17 cellular contexts compared by ENCODE assay signal in the genomic region with DNA sequence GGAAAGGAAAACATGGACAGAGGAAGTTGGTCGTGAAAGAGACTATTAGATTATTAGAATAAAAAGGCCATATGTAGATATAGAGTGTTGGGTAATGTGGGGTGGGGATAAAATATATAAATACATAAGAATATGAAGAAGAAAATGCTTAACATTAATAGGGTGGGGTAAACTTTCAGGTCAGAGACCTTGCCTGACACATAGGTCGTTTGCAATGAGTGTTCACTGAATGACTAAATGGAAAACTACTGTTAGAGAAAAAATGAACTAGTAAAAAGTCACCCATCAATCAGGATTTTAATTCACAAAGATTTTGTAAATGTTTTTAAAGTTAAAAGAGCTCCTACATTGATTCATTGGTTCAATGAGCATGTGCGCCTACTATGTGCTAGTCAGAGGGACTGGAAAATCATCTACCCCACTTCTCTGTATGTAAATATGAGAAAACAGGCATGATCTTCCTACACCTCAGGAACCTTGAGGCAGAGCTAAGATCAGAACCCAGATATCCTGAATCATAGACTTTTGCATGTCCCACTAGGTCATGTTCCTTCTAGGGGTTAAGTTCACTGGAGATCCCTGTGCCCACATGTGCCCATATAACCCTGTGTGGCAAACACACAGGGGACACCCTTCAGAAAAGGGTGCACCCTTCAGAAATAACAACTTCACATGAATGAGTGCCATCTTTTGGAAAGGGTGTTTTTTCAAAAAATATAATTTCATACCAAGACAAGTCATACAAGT. TPM values are rescaled to one million over a fixed set of nuclear protein-coding genes. Genes with fewer than 3 reads are reported as not detected.
A peak's percentile ranks its signal among the peaks of the same experiment; 100 is the strongest.
DNase-seq lines count a peak whose midpoint lies in the region; ATAC-seq, FAIRE-seq and TF ChIP-seq lines count a peak whose summit lies in the region.
"Had no signal": no experiment of that assay in that cellular context is flagged by ENCODE, and none has a peak within 500 bp of the region (broad histone marks: within the 10 kb centered on the region; RNA-seq: fewer than 3 reads in every experiment).

No MANE protein-coding gene starts in this region.

- H3K14ac ChIP-seq in H1 (ENCODE audit: insufficient read length): no peak overlapping the region

- no peak overlapping the region for H2AK5ac ChIP-seq in H1 (ENCODE audit: low read depth, low read length)

- H4K91ac ChIP-seq in H1 (replicated peaks; ENCODE audit: insufficient read length, low read length): no peak overlapping the region

- H3K56ac ChIP-seq in H1 (replicated peaks; ENCODE audit: insufficient read length, low read depth, low read length): no peak overlapping the region

- no peaks in the 10 kb centered on the region for H3K9me3 Mint-ChIP-seq in activated CD4-positive, alpha-beta T cell treated with anti-CD3 and anti-CD28 coated beads for 36 hours (ENCODE audit: low read depth)

- CTCF ChIA-PET in activated CD4-positive, alpha-beta T cell treated with anti-CD3 and anti-CD28 coated beads for 36 hours (lab: Charles Lee): interaction anchor here (1.7 kb wide), 1 partner anchor 11 kb away, joined by 3 read pairs; no protein-coding TSS in a partner anchor
- CTCF ChIA-PET in H1 (lab: Charles Lee; ENCODE audit: partially characterized antibody): interaction anchor here (1.9 kb wide), 1 partner anchor 10 kb away, joined by 5 read pairs; no protein-coding TSS in a partner anchor

- H4K8ac ChIP-seq in H1 (ENCODE audit: extremely low read depth, insufficient read depth, low read length): no peak overlapping the region

- intact Hi-C loops in activated CD4-positive, alpha-beta T cell treated with anti-CD3 and anti-CD28 coated beads for 36 hours (cut with DNase I, micrococcal nuclease): no loop called here

- no peaks in the 10 kb centered on the region for H3K79me2 ChIP-seq in H1 (ENCODE audit: control insufficient read depth in 1 of 2, insufficient read depth in 2 of 2, low read length in 2 of 2)
- H3K79me2 ChIP-seq in osteoblast (ENCODE audit: insufficient read depth, low read length): no peaks in the 10 kb centered on the region

- peak overlapping the region; percentile 62; the same call in 1 of the 2 replicates for H2AFZ ChIP-seq in H1 (ENCODE audit: low read length)
- H2AFZ ChIP-seq in osteoblast (ENCODE audit: low read length): peak overlapping the region; percentile 30

- TF ChIP-seq POLR2A in H1 (IDR thresholded peaks at IDR 0.05; ENCODE audit: control extremely low read depth in 1 of 2, low read depth in 2 of 2, low read length in 2 of 2): no peak

- H4K20me1 ChIP-seq in H1 (replicated peaks in 1 of 2; ENCODE audit: control insufficient read depth in 1 of 2, insufficient read depth in 2 of 2, low read length in 2 of 2) (no peaks in the 10 kb centered on the region), osteoblast (ENCODE audit: insufficient read depth, low read length) (no peaks in the 10 kb centered on the region)

- DNase-seq in activated CD4-positive, alpha-beta T cell treated with anti-CD3 and anti-CD28 coated beads for 36 hours: no peak
- no peak for DNase-seq in activated CD4-positive, alpha-beta T cell treated with anti-CD3 and anti-CD28 coated beads, Interleukin-2, amount 50 U/mL, for 1 hour
- DNase-seq in HCEC 1CT (peak; percentile 13), H1 (ENCODE audit: low read depth in 1 of 2, low spot score in 2 of 2) (no peak), osteoblast (ENCODE audit: insufficient read length, low spot score, missing footprints) (no peak), NCI-H2227 treated with DMSO at 0.1 percent for 48 hours (lab: John Stamatoyannopoulos, UW) (no peak)
- no peak for DNase-seq in effector CD8-positive, alpha-beta T cell (lab: John Stamatoyannopoulos, UW)
- DNase-seq: AML-193, DMS79 treated with DMSO at 0.1 percent for 48 hours, H7, Karpas-422, NCI-H1092, NCI-H2081, Peyer's patch had no signal

- no peak overlapping the region for H3K27ac ChIP-seq in H1 (ENCODE audit: low read depth, low read length)
- H3K27ac ChIP-seq in osteoblast (ENCODE audit: low read depth, low read length): no peak overlapping the region
- H3K27ac ChIP-seq: 22Rv1, C4-2B, Peyer's patch had no signal

- no peak for TF ChIP-seq CTCF in H1 (IDR thresholded peaks at IDR 0.05; ENCODE audit: control extremely low read depth in 1 of 3, insufficient read depth in 1 of 3, low read depth in 1 of 3, low read length in 3 of 3)
- TF ChIP-seq CTCF in osteoblast (IDR thresholded peaks at IDR 0.05; ENCODE audit: extremely low read depth, low read depth, low read length): no peak

- FAIRE-seq in H1 (lab: Jason Lieb, UNC): no peak

- POLR2A ChIA-PET in activated CD4-positive, alpha-beta T cell treated with anti-CD3 and anti-CD28 coated beads for 36 hours (lab: Charles Lee): no interaction called here
- POLR2A ChIA-PET in H1 (lab: Charles Lee; ENCODE audit: partially characterized antibody): no interaction called here

- no peak overlapping the region for H2BK5ac ChIP-seq in H1 (ENCODE audit: low read depth, low read length)

- WGBS in H1 (ENCODE audit: extremely low coverage in 1 of 2, insufficient coverage in 1 of 2, insufficient read length in 1 of 2, insufficient replicate concordance in 2 of 2, low coverage in 1 of 2, low lambda C conversion rate in 2 of 2, missing lambda C conversion rate in 1 of 2), 2 experiments: 81% methylated on average over 3 of the region's 3 CpGs; no CpG with 5 or more reads in 1 of the 2 experiments

- H3K27me3 ChIP-seq in H1 (replicated peaks in 1 of 4; ENCODE audit: control insufficient read depth in 3 of 4, extremely low read depth in 1 of 4, insufficient read depth in 3 of 4, low read length in 3 of 4): no peaks in the 10 kb centered on the region
- no peaks in the 10 kb centered on the region for H3K27me3 ChIP-seq in osteoblast (ENCODE audit: insufficient read depth, low read length)
- H3K27me3 ChIP-seq: Peyer's patch had no signal

- no peak overlapping the region for H2BK120ac ChIP-seq in H1 (replicated peaks; ENCODE audit: low read depth, low read length)

- H3K36me3 Mint-ChIP-seq in activated CD4-positive, alpha-beta T cell treated with anti-CD3 and anti-CD28 coated beads for 36 hours (ENCODE audit: low read depth): no peaks in the 10 kb centered on the region

- no peak overlapping the region for H3K23ac ChIP-seq in H1 (ENCODE audit: insufficient read length)

- no peak overlapping the region for H2BK15ac ChIP-seq in H1 (ENCODE audit: low read length)

- H3K4ac ChIP-seq in H1 (replicated peaks; ENCODE audit: insufficient read length, low read depth, low read length): no peak overlapping the region

- no peaks in the 10 kb centered on the region for H3K79me1 ChIP-seq in H1 (ENCODE audit: low read depth, low read length)

- no peak overlapping the region for H3K9ac ChIP-seq in H1 (replicated peaks in 1 of 4; ENCODE audit: extremely low read depth in 1 of 4, low read depth in 3 of 4, low read length in 3 of 4)

- H3K18ac ChIP-seq in H1 (ENCODE audit: extremely low read depth, low read length): no peak overlapping the region

- H3K4me2 ChIP-seq in H1 (ENCODE audit: insufficient read depth in 1 of 2, low read depth in 2 of 2, low read length in 2 of 2) (no peak overlapping the region), osteoblast (ENCODE audit: insufficient read depth, low read length) (no peak overlapping the region)

- H2BK12ac ChIP-seq in H1 (ENCODE audit: low read depth, low read length): no peak overlapping the region

- H3K4me3 Mint-ChIP-seq in activated CD4-positive, alpha-beta T cell treated with anti-CD3 and anti-CD28 coated beads for 36 hours: no peak overlapping the region

- no peak overlapping the region for H3K27ac Mint-ChIP-seq in activated CD4-positive, alpha-beta T cell treated with anti-CD3 and anti-CD28 coated beads for 36 hours

- no peak for TF ChIP-seq RAD21 in H1 (IDR thresholded peaks at IDR 0.05 in 1 of 2, conservative IDR thresholded peaks at IDR 0.05 in 1 of 2; ENCODE audit: low read depth in 2 of 2, low read length in 2 of 2)

- H3K4me1 ChIP-seq in H1 (replicated peaks in 1 of 4; ENCODE audit: control insufficient read depth in 3 of 4, insufficient read depth in 4 of 4, low read length in 3 of 4) (no peaks in the 10 kb centered on the region; a peak in 1 of 7 replicates), osteoblast (ENCODE audit: insufficient read depth, low read length) (no peaks in the 10 kb centered on the region)
- H3K4me1 ChIP-seq: Peyer's patch had no signal

- no peaks in the 10 kb centered on the region for H3K23me2 ChIP-seq in H1 (ENCODE audit: low read depth, low read length)

- H3K9me3 ChIP-seq in H1 (ENCODE audit: insufficient read depth in 2 of 2, low read depth in 1 of 2, low read length in 1 of 2) (no peaks in the 10 kb centered on the region), osteoblast (ENCODE audit: low read depth, low read length) (no peaks in the 10 kb centered on the region)
- H3K9me3 ChIP-seq: Peyer's patch had no signal

- H3K36me3 ChIP-seq in H1 (ENCODE audit: control insufficient read depth in 2 of 4, insufficient read depth in 4 of 4, low read length in 3 of 4) (no peaks in the 10 kb centered on the region), osteoblast (ENCODE audit: insufficient read depth, low read length) (no peaks in the 10 kb centered on the region)
- H3K36me3 ChIP-seq: Peyer's patch had no signal

- TF ChIP-seq EP300 in H1 (IDR thresholded peaks at IDR 0.05; ENCODE audit: borderline replicate concordance in 1 of 2, low read depth in 2 of 2, low read length in 2 of 2): no peak

- H4K5ac ChIP-seq in H1 (ENCODE audit: insufficient read length, low read depth, low read length): no peak overlapping the region

- H2BK20ac ChIP-seq in H1 (ENCODE audit: low read length): no peak overlapping the region

- H3K27me3 Mint-ChIP-seq in activated CD4-positive, alpha-beta T cell treated with anti-CD3 and anti-CD28 coated beads for 36 hours: no peaks in the 10 kb centered on the region

- ATAC-seq in activated CD4-positive, alpha-beta T cell treated with anti-CD3 and anti-CD28 coated beads for 36 hours: peak; percentile 61
- ATAC-seq in esophagus mucosa: no peak

- peaks cover 6% of the 10 kb centered on the region for H3K4me1 Mint-ChIP-seq in activated CD4-positive, alpha-beta T cell treated with anti-CD3 and anti-CD28 coated beads for 36 hours

- H3K4me3 ChIP-seq in H1 (ENCODE audit: extremely low read depth in 1 of 4, insufficient read depth in 2 of 4, low read depth in 3 of 4, low read length in 4 of 4) (no peak overlapping the region), osteoblast (ENCODE audit: insufficient read depth, low read length) (no peak overlapping the region)
- H3K4me3 ChIP-seq: Peyer's patch had no signal

RNA-seq across cellular contexts. Expression of a gene that starts 24.6 kb away (rescaled TPM):
- 10 to 100 TPM; 20.1 to 29.2 TPM for total RNA-seq in activated CD4-positive, alpha-beta T cell treated with anti-CD3 and anti-CD28 coated beads for 36 hours
- total RNA-seq in H1 (2021; fragmentation: NEBNext Ultra II Directional; extraction: Animal tissue kit (Norgen Biotek cat#: 25700)): 11.8 and 12.1 TPM in 2 replicates
- polyA plus RNA-seq in H1 (2011; rRNA removed): 6.1 and 6.6 TPM in 2 replicates
- 3.1 TPM for polyA plus RNA-seq in H1 (2011; cell fraction: cytosol; rRNA removed)
- polyA plus RNA-seq in H1 (2011; cell fraction: nucleus; rRNA removed): 10.6 TPM
- polyA plus RNA-seq in H1 (2012, experiment 1 of 2): 2.7 to 3.8 TPM (median 3.3 TPM) in 4 replicates
- polyA plus RNA-seq in H1 (2012, experiment 2 of 2): 0.35 TPM
- 4.4 TPM for polyA plus RNA-seq in H1 (2013, experiment 1 of 2)
- polyA plus RNA-seq in H1 (2013, experiment 2 of 2): 4.1 TPM
- 59.2 and 68.5 TPM in 2 replicates for polyA minus RNA-seq in H1 (2011; rRNA and poly(A)+ RNA removed)
- 7.3 TPM for polyA minus RNA-seq in H1 (2011; cell fraction: cytosol; rRNA and poly(A)+ RNA removed)
- polyA minus RNA-seq in H1 (2011; cell fraction: nucleus; rRNA and poly(A)+ RNA removed): 54.9 TPM
- 43.4 and 44.8 TPM in 2 replicates for total RNA-seq in osteoblast
- total RNA-seq in esophagus mucosa: 0.88 TPM
